Comparison of ENCODE assay signal across 16 cellular contexts in the genomic region with DNA sequence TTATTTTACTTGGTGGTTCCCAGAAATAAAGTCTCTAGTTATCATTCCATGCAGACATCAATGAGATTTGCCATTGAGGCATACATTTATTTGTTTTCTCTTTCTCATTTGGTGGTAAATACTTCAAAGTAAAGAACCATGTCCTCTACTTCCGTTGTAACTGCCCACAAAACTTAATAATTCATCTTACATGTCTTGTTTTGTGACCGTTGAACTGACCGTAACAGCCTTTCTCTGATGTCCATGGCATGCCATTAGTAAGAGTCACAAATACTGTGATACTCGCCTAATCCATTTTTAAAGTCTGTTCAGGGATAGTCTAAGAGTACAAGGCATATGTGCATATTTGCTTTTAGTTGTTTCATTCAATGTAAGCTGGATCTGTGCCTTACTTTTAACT.
DNase-seq lines count a peak whose midpoint lies in the region; FAIRE-seq and TF ChIP-seq lines count a peak whose summit lies in the region.
"Had no signal": no experiment of that assay in that cellular context is flagged by ENCODE, and none has a peak within 500 bp of the region (broad histone marks: within the 10 kb centered on the region; RNA-seq: fewer than 3 reads in every experiment).

No MANE protein-coding gene starts in this region.

- DNase-seq in esophagus muscularis mucosa (ENCODE audit: extremely low spot score): no peak
- DNase-seq in activated CD8-positive, alpha-beta memory T cell treated with anti-CD3 and anti-CD28 coated beads, Interleukin-2, amount 50 U/mL, for 4 hours: no peak
- DNase-seq in activated CD8-positive, alpha-beta memory T cell treated with anti-CD3 and anti-CD28 coated beads for 24 hours: no peak
- no peak for DNase-seq in activated CD8-positive, alpha-beta memory T cell treated with anti-CD3 and anti-CD28 coated beads, Interleukin-2, amount 50 U/mL, for 48 hours
- DNase-seq in HTR-8/SVneo (ENCODE audit: insufficient read length, low spot score): no peak
- DNase-seq: activated CD4-positive, alpha-beta memory T cell treated with anti-CD3 and anti-CD28 coated beads for 36 hours; CD4-positive, alpha-beta memory T cell; effector memory CD8-positive, alpha-beta T cell; HCEC 1CT; NCI-H1436; RPMI8226; stimulated activated naive B cell treated with anti-CD40 and anti-IgM and Interleukin-4, amounts not matched to agents 10 μg/mL and 1 μg/mL and 100 μg/mL, for 72 hours had no signal

- H2AFZ ChIP-seq in OCI-LY1 (ENCODE audit: low read length): no peak overlapping the region
- no peak overlapping the region for H2AFZ ChIP-seq in parathyroid adenoma

- peak overlapping the region; percentile 94 for H3K27ac ChIP-seq in BLaER1
- H3K27ac ChIP-seq in OCI-LY1 (ENCODE audit: low read depth, low read length, poor library complexity, severe bottlenecking): peak overlapping the region; percentile 86
- H3K27ac ChIP-seq in esophagus muscularis mucosa (replicated peaks in 1 of 4): peak overlapping the region; percentile 88 to 94 (median 92)
- peak overlapping the region; percentile 7 for H3K27ac ChIP-seq in parathyroid adenoma

- no peaks in the 10 kb centered on the region for H3K9me2 ChIP-seq in OCI-LY1 (ENCODE audit: low read depth, low read length)

- peaks cover 94% of the 10 kb centered on the region for H3K4me1 ChIP-seq in BLaER1
- peaks cover 62% of the 10 kb centered on the region for H3K4me1 ChIP-seq in OCI-LY1 (ENCODE audit: insufficient read depth, low read length, severe bottlenecking)
- H3K4me1 ChIP-seq in esophagus muscularis mucosa: peaks cover 59 to 91% (median 87%) of the 10 kb centered on the region in 4 donors
- H3K4me1 ChIP-seq in parathyroid adenoma: peaks cover 25% of the 10 kb centered on the region

- intact Hi-C loops in esophagus muscularis mucosa (cut with DNase I): loop anchor here (10.0 kb wide), 1 partner anchor 140 kb away; no protein-coding TSS in a partner anchor

- no peak for TF ChIP-seq CTCF in OCI-LY1 (IDR thresholded peaks at IDR 0.05; ENCODE audit: low read length)
- no peak for TF ChIP-seq CTCF in esophagus muscularis mucosa (IDR thresholded peaks at IDR 0.05)
- TF ChIP-seq CTCF in parathyroid adenoma (IDR thresholded peaks at IDR 0.05): no peak

- no peak overlapping the region for H3K4me3 ChIP-seq in BLaER1
- H3K4me3 ChIP-seq in OCI-LY1 (ENCODE audit: low read depth, low read length, poor library complexity, severe bottlenecking): no peak overlapping the region
- H3K4me3 ChIP-seq in esophagus muscularis mucosa: peak overlapping the region in 1 of 4 donors; percentile 39
- H3K4me3 ChIP-seq in parathyroid adenoma (ENCODE audit: low read depth, low read length): no peak overlapping the region

- 63% methylated on average over 4 of the region's 4 CpGs for WGBS in esophagus muscularis mucosa

- H3K79me2 ChIP-seq in OCI-LY1 (ENCODE audit: insufficient read depth, low read length) (no peaks in the 10 kb centered on the region), parathyroid adenoma (peaks cover 5% of the 10 kb centered on the region)

- TF ChIP-seq EP300 in esophagus muscularis mucosa (IDR thresholded peaks at IDR 0.05): no peak

- peaks cover 25% of the 10 kb centered on the region for H3K9me3 ChIP-seq in BLaER1
- no peaks in the 10 kb centered on the region for H3K9me3 ChIP-seq in OCI-LY1 (ENCODE audit: low read length)
- no peaks in the 10 kb centered on the region for H3K9me3 ChIP-seq in esophagus muscularis mucosa
- H3K9me3 ChIP-seq in parathyroid adenoma (ENCODE audit: control insufficient read depth, low read length): no peaks in the 10 kb centered on the region

- no peaks in the 10 kb centered on the region for H3F3A ChIP-seq in OCI-LY1 (ENCODE audit: insufficient read depth, low read length)

- H3K27me3 ChIP-seq in BLaER1 (no peaks in the 10 kb centered on the region), OCI-LY1 (ENCODE audit: insufficient read depth, low read length) (no peaks in the 10 kb centered on the region), esophagus muscularis mucosa (no peaks in the 10 kb centered on the region), parathyroid adenoma (ENCODE audit: control insufficient read depth, insufficient read depth, low read length) (no peaks in the 10 kb centered on the region)

- H4K20me1 ChIP-seq in BLaER1: no peaks in the 10 kb centered on the region
- H4K20me1 ChIP-seq in OCI-LY1 (ENCODE audit: insufficient read depth, low read length): no peaks in the 10 kb centered on the region

- no peak for FAIRE-seq in HTR-8/SVneo (lab: Jason Lieb, UNC)
- FAIRE-seq: GM19239 had no signal

- H3K4me2 ChIP-seq in BLaER1 (peak overlapping the region; percentile 90), OCI-LY1 (ENCODE audit: low read length) (peak overlapping the region; percentile 50; the same call in 1 of the 2 replicates), parathyroid adenoma (ENCODE audit: low read length) (no peak overlapping the region)

- TF ChIP-seq POLR2A in esophagus muscularis mucosa (IDR thresholded peaks at IDR 0.05; ENCODE audit: low read depth): no peak

- H3K36me3 ChIP-seq in BLaER1: peaks cover 35% of the 10 kb centered on the region
- no peaks in the 10 kb centered on the region for H3K36me3 ChIP-seq in OCI-LY1 (ENCODE audit: insufficient read depth, low read length)
- no peaks in the 10 kb centered on the region for H3K36me3 ChIP-seq in esophagus muscularis mucosa
- no peaks in the 10 kb centered on the region for H3K36me3 ChIP-seq in parathyroid adenoma (ENCODE audit: control insufficient read depth, insufficient read depth, low read length)

- no peak overlapping the region; the same call in 1 of the 2 replicates for H3K9ac ChIP-seq in BLaER1
- H3K9ac ChIP-seq in OCI-LY1 (ENCODE audit: low read length): peak overlapping the region; percentile 61; the same call in 1 of the 2 replicates
- H3K9ac ChIP-seq in parathyroid adenoma: no peak overlapping the region

Comparison
In these comparisons a context has a peak if more than half of its experiments do, and no peak if none do; other contexts are left out.
1. H3K27ac ChIP-seq: peak in every context shown above with its lines; median percentile 94 in BLaER1; 92 in esophagus muscularis mucosa; 86 in OCI-LY1; 7 in parathyroid adenoma.